Comparison of ENCODE assay signal across 12 cellular contexts in genomic region chr2:69714024-69714423, GRCh38. TPM values are rescaled to one million over a fixed set of nuclear protein-coding genes. Genes with fewer than 3 reads are reported as not detected.
DNase-seq lines count a peak whose midpoint lies in the region; ATAC-seq, FAIRE-seq and TF ChIP-seq lines count a peak whose summit lies in the region.
"Had no signal": no experiment of that assay in that cellular context is flagged by ENCODE, and none has a peak within 500 bp of the region (broad histone marks: within the 10 kb centered on the region; RNA-seq: fewer than 3 reads in every experiment).

No MANE protein-coding gene starts in this region.

- no peak overlapping the region for H3K9ac ChIP-seq in HepG2 (ENCODE audit: insufficient read depth, low read depth, low read length)
- no peak overlapping the region for H3K9ac ChIP-seq in H9 (ENCODE audit: extremely low read depth, insufficient read length, low read length)

- H3K9me3 ChIP-seq in HepG2 (ENCODE audit: low read length) (no peaks in the 10 kb centered on the region), right lobe of liver (no peaks in the 10 kb centered on the region), H9 (ENCODE audit: control insufficient read depth, low read depth, low read length) (no peaks in the 10 kb centered on the region), Panc1 (ENCODE audit: control insufficient read depth, insufficient read depth, low read depth, low read length) (no peaks in the 10 kb centered on the region)
- H3K9me3 ChIP-seq: HAP-1 had no signal

- H2BK5ac ChIP-seq in H9 (ENCODE audit: insufficient read length, low read length), result no peak overlapping the region

- 90% methylated on average over 6 of the region's 6 CpGs for WGBS in HepG2 (ENCODE audit: low lambda C conversion rate)
- WGBS in right lobe of liver (ENCODE audit: insufficient coverage, low coverage, low lambda C conversion rate, missing lambda C conversion rate), result 86% methylated on average over 6 of the region's 6 CpGs
- no CpG with 5 or more reads among the region's 6 CpGs for WGBS in H9 (ENCODE audit: extremely low coverage, insufficient read length, low lambda C conversion rate)

- H4K91ac ChIP-seq in H9 (ENCODE audit: insufficient read length, low read depth, low read length), result no peak overlapping the region

- POLR2A ChIA-PET in HepG2 (lab: Yijun Ruan, JAX), result no interaction called here
- POLR2A ChIA-PET in Panc1 (lab: Charles Lee), result no interaction called here

- H3K27me3 ChIP-seq in HepG2 (ENCODE audit: control insufficient read depth in 1 of 2, insufficient read depth in 2 of 2, low read length in 2 of 2), result peaks cover 0 to 27% of the 10 kb centered on the region in 2 experiments; a peak in 3 of 5 replicates
- H3K27me3 ChIP-seq in right lobe of liver, result no peaks in the 10 kb centered on the region
- no peaks in the 10 kb centered on the region for H3K27me3 ChIP-seq in H9 (ENCODE audit: insufficient read depth, low read length)
- no peaks in the 10 kb centered on the region for H3K27me3 ChIP-seq in Panc1 (ENCODE audit: control insufficient read depth, insufficient read depth, low read length)

- no peak overlapping the region for H3K4me3 ChIP-seq in HepG2 (replicated peaks in 1 of 3; ENCODE audit: insufficient read depth in 1 of 3, low read depth in 2 of 3, low read length in 3 of 3)
- H3K4me3 ChIP-seq in right lobe of liver, result no peak overlapping the region
- no peak overlapping the region for H3K4me3 ChIP-seq in Panc1 (ENCODE audit: low read depth in 2 of 2, low read length in 2 of 2)
- H3K4me3 ChIP-seq: GM12878, HAP-1, K562 had no signal

- H3K4me3 Mint-ChIP-seq in H9, result no peak overlapping the region; a peak in 1 of 5 replicates

- ATAC-seq in HepG2, result no peak
- no peak for ATAC-seq in right lobe of liver
- no peak for ATAC-seq in Panc1
- no peak for ATAC-seq in GM19328 (IDR thresholded peaks at IDR 0.05; ENCODE audit: unreplicated experiment)

- no peak overlapping the region for H2AK5ac ChIP-seq in H9 (ENCODE audit: insufficient read length, low read length)

- no peak overlapping the region; a peak in 2 of 7 replicates for H3K27ac Mint-ChIP-seq in H9

- no peak overlapping the region for H2BK15ac ChIP-seq in H9 (ENCODE audit: low read depth, low read length)

- peaks cover 4 to 5% of the 10 kb centered on the region in 2 experiments; a peak in 4 of 5 replicates for H3K9me3 Mint-ChIP-seq in H9
- H3K9me3 Mint-ChIP-seq: CD14-positive monocyte had no signal

- CTCF ChIA-PET in HepG2 (lab: Yijun Ruan, JAX; ENCODE audit: low intra/inter-chr PET ratio, low total read pairs) (interaction anchor here (1.2 to 2.7 kb wide), 2 partner anchors 154 to 157 kb away, joined by 3 to 52 read pairs; no protein-coding TSS in a partner anchor), Panc1 (lab: Charles Lee) (interaction anchor here (0.6 kb wide), 1 partner anchor 10 kb away, joined by 5 read pairs; no protein-coding TSS in a partner anchor)

- H3K56ac ChIP-seq in H9 (ENCODE audit: insufficient read length, low read depth, low read length), result no peak overlapping the region

- DNase-seq in HepG2 (ENCODE audit: low spot score) (no peak), right lobe of liver (no peak), H9 (no peak), Panc1 (ENCODE audit: low read depth, low spot score) (no peak), cerebellar cortex (ENCODE audit: low spot score) (no peak), T-helper 1 cell (no peak)

- no peaks in the 10 kb centered on the region for H3K23me2 ChIP-seq in H9 (ENCODE audit: insufficient read length, low read depth, low read length, poor library complexity, severe bottlenecking)

- H2AFZ ChIP-seq in HepG2 (ENCODE audit: low read length), result no peak overlapping the region
- H2AFZ ChIP-seq in H9 (ENCODE audit: low read length), result no peak overlapping the region

- no peak for TF ChIP-seq RAD21 in HepG2 (CRISPR knock-in tag; IDR thresholded peaks at IDR 0.05)

- H3K36me3 ChIP-seq in HepG2 (replicated peaks in 1 of 2; ENCODE audit: control insufficient read depth in 1 of 2, insufficient read depth in 2 of 2, low read length in 2 of 2) (no peaks in the 10 kb centered on the region), right lobe of liver (no peaks in the 10 kb centered on the region), Panc1 (ENCODE audit: control insufficient read depth, insufficient read depth, low read length) (no peaks in the 10 kb centered on the region)
- H3K36me3 ChIP-seq: HAP-1 had no signal

- no peak overlapping the region for H2BK12ac ChIP-seq in H9 (ENCODE audit: insufficient read length, low read depth, low read length)

- H3K27ac ChIP-seq in HepG2 (ENCODE audit: extremely low read length, insufficient read depth, low read length), result no peak overlapping the region
- H3K27ac ChIP-seq in right lobe of liver, result no peak overlapping the region
- H3K27ac ChIP-seq in H9 (ENCODE audit: insufficient read length, low read depth, low read length), result no peak overlapping the region
- H3K27ac ChIP-seq in Panc1 (ENCODE audit: low read length), result peak overlapping the region; percentile 35

- no peak overlapping the region for H4K8ac ChIP-seq in H9 (replicated peaks; ENCODE audit: insufficient read length, low read depth, low read length)

- H3T11ph ChIP-seq in H9 (ENCODE audit: low read length), result no peak overlapping the region

- TF ChIP-seq EP300 in HepG2 (IDR thresholded peaks at IDR 0.05; ENCODE audit: low read depth in 2 of 2, low read length in 2 of 2) (no peak), HepG2 (CRISPR knock-in tag; IDR thresholded peaks at IDR 0.05; ENCODE audit: borderline replicate concordance) (no peak)

- TF ChIP-seq CTCF in HepG2 (CRISPR knock-in tag; IDR thresholded peaks at IDR 0.05), result no peak
- no peak for TF ChIP-seq CTCF in right lobe of liver (IDR thresholded peaks at IDR 0.05)
- TF ChIP-seq CTCF in H9 (conservative IDR thresholded peaks at IDR 0.05), result no peak
- no peak for TF ChIP-seq CTCF in Panc1 (IDR thresholded peaks at IDR 0.05)

- H3K4ac ChIP-seq in H9 (ENCODE audit: low read depth, low read length), result no peak overlapping the region

- H4K20me1 ChIP-seq in HepG2 (ENCODE audit: insufficient read depth, low read length), result no peaks in the 10 kb centered on the region
- peaks cover 2% of the 10 kb centered on the region for H4K20me1 ChIP-seq in H9 (ENCODE audit: control insufficient read depth, insufficient read depth, insufficient read length)

- H2BK20ac ChIP-seq in H9 (ENCODE audit: low read depth, low read length, poor library complexity, severe bottlenecking), result no peak overlapping the region

- H3K14ac ChIP-seq in H9 (ENCODE audit: insufficient read depth, low read length), result no peak overlapping the region

- H3K79me1 ChIP-seq in H9 (ENCODE audit: insufficient read depth, low read depth, low read length, poor library complexity, severe bottlenecking), result no peaks in the 10 kb centered on the region

- in situ Hi-C loops in HepG2 (cut with HindIII; ENCODE audit: extremely low pct_ligation_motif_present, low pct_unique_long_range_greater_than_20kb) (loop anchor here (5.0 kb wide), 1 partner anchor 152 kb away; no protein-coding TSS in a partner anchor), Panc1 (cut with HindIII; ENCODE audit: low pct_unique_long_range_greater_than_20kb, low sequenced_read_pairs) (no loop called here)

- intact Hi-C loops in HepG2 (cut with micrococcal nuclease; ENCODE audit: unreplicated experiment), result loop anchor here (1.0 to 10.0 kb wide), 4 partner anchors 72 to 689 kb away; partner anchors contain the start of gene AAK1
- intact Hi-C loops in right lobe of liver (cut with DNase I), result loop anchor here (10.0 kb wide), 1 partner anchor 149 kb away; no protein-coding TSS in a partner anchor
- intact Hi-C loops in Panc1 (cut with micrococcal nuclease; ENCODE audit: unreplicated experiment), result loop anchor here (10.0 kb wide), 1 partner anchor 69 kb away; the partner anchor contains the start of gene AAK1

- H3K27me3 Mint-ChIP-seq in H9 (ENCODE audit: low read depth), result peaks cover 20% of the 10 kb centered on the region
- H3K27me3 Mint-ChIP-seq: CD4-positive, alpha-beta memory T cell had no signal

- H3K79me2 ChIP-seq in HepG2 (ENCODE audit: insufficient read depth, low read length), result no peaks in the 10 kb centered on the region
- no peaks in the 10 kb centered on the region for H3K79me2 ChIP-seq in H9 (ENCODE audit: insufficient read depth, low read length)

- H3K36me3 Mint-ChIP-seq in H9 (ENCODE audit: insufficient read depth in 1 of 3, low read depth in 3 of 3), result peaks cover 0 to 5% (median 3%) of the 10 kb centered on the region in 3 experiments; a peak in 5 of 7 replicates
- H3K36me3 Mint-ChIP-seq: CD14-positive monocyte; CD4-positive, alpha-beta memory T cell had no signal

- no peak overlapping the region for H4K5ac ChIP-seq in H9 (ENCODE audit: insufficient read length, low read depth, low read length)

- no peak overlapping the region for H3K23ac ChIP-seq in H9 (ENCODE audit: insufficient read length, low read depth, low read length)

- H3K4me2 ChIP-seq in HepG2 (ENCODE audit: low read depth, low read length) (peak overlapping the region; percentile 64; the same call in 1 of the 2 replicates), H9 (ENCODE audit: insufficient read depth, insufficient read length, low read length) (peak overlapping the region; percentile 11)

- H2BK120ac ChIP-seq in H9 (ENCODE audit: low read depth, low read length, poor library complexity, severe bottlenecking), result no peak overlapping the region

- TF ChIP-seq POLR2A in HepG2 (IDR thresholded peaks at IDR 0.05; ENCODE audit: insufficient read depth in 1 of 2, low read depth in 2 of 2, low read length in 2 of 2), result no peak
- TF ChIP-seq POLR2A in right lobe of liver (IDR thresholded peaks at IDR 0.05), result no peak

- peaks cover 57 to 61% of the 10 kb centered on the region in 2 experiments for H3K4me1 Mint-ChIP-seq in H9

- BruUV-seq in HepG2 (replicated peaks; lab: Mats Ljungman, UMichigan) (no TSS peak), Panc1 (replicated peaks; lab: Mats Ljungman, UMichigan) (no TSS peak)

- no peak for FAIRE-seq in HepG2 (lab: Jason Lieb, UNC)

- H3K4me1 ChIP-seq in HepG2 (ENCODE audit: insufficient read depth, low read length), result peaks cover 20% of the 10 kb centered on the region
- H3K4me1 ChIP-seq in right lobe of liver, result no peaks in the 10 kb centered on the region
- peaks cover 27% of the 10 kb centered on the region for H3K4me1 ChIP-seq in H9 (ENCODE audit: insufficient read depth, low read length)
- peaks cover 29% of the 10 kb centered on the region for H3K4me1 ChIP-seq in Panc1 (ENCODE audit: control insufficient read depth, insufficient read depth, low read length)
- H3K4me1 ChIP-seq: HAP-1 had no signal

- H3K18ac ChIP-seq in H9 (ENCODE audit: insufficient read length, low read depth, low read length), result no peak overlapping the region

RNA-seq across cellular contexts. Expression of gene ANXA4, which starts 27.9 kb away (rescaled TPM):
- total RNA-seq in HepG2 (2016; rRNA removed; fragmentation: Illumina TruSeq; extraction: Trizol) (155 and 237 TPM in 2 replicates), right lobe of liver (100 to 1,000 TPM in 3 of 6 experiments, 10 to 100 TPM in 3; 53.5 to 173 (median 92.1) TPM), H9 (2021) (14.3 and 14.4 TPM in 2 replicates), Panc1 (2021; ENCODE audit: unreplicated experiment) (183 TPM)
- 17.9 and 22.8 TPM in 2 replicates for total RNA-seq in HepG2 (2016; cell fraction: cytosol; rRNA removed; fragmentation: Illumina TruSeq; extraction: Trizol; ENCODE audit: low read depth)
- total RNA-seq in HepG2 (2016; cell fraction: insoluble cytoplasmic fraction; rRNA removed; fragmentation: Illumina TruSeq; extraction: Trizol), result 161 and 233 TPM in 2 replicates
- total RNA-seq in HepG2 (2016; cell fraction: membrane; rRNA removed; fragmentation: Illumina TruSeq; extraction: Trizol), result 40.1 and 41.9 TPM in 2 replicates
- total RNA-seq in HepG2 (2016; cell fraction: nucleus; rRNA removed; fragmentation: Illumina TruSeq; extraction: Trizol), result 65.6 and 74.7 TPM in 2 replicates
- polyA plus RNA-seq in HepG2 (2011; rRNA removed), result 147 and 168 TPM in 2 replicates
- polyA plus RNA-seq in HepG2 (2011; cell fraction: cytosol; rRNA removed), result 87.5 and 190 TPM in 2 replicates
- polyA plus RNA-seq in HepG2 (2011; cell fraction: nucleus; rRNA removed), result 143 and 171 TPM in 2 replicates
- 61.9 and 99.0 TPM in 2 replicates for polyA plus RNA-seq in HepG2 (2012)
- 31.6 and 32.5 TPM in 2 replicates for polyA plus RNA-seq in HepG2 (2016; cell fraction: cytosol; fragmentation: Illumina TruSeq; extraction: Trizol; ENCODE audit: low read depth)
- polyA plus RNA-seq in HepG2 (2016; cell fraction: insoluble cytoplasmic fraction; fragmentation: Illumina TruSeq; extraction: Trizol; ENCODE audit: low read depth), result 346 and 367 TPM in 2 replicates
- polyA plus RNA-seq in HepG2 (2016; cell fraction: membrane; fragmentation: Illumina TruSeq; extraction: Trizol; ENCODE audit: low read depth), result 39.4 and 42.7 TPM in 2 replicates
- polyA plus RNA-seq in HepG2 (2016; cell fraction: nucleus; fragmentation: Illumina TruSeq; extraction: Trizol; ENCODE audit: insufficient read depth, low read depth), result 146 and 162 TPM in 2 replicates
- 48.3 and 195 TPM in 2 replicates for polyA minus RNA-seq in HepG2 (2011; rRNA and poly(A)+ RNA removed; ENCODE audit: low replicate concordance)
- polyA minus RNA-seq in HepG2 (2011; cell fraction: cytosol; rRNA and poly(A)+ RNA removed), result 90.7 and 108 TPM in 2 replicates
- 70.5 and 74.0 TPM in 2 replicates for polyA minus RNA-seq in HepG2 (2011; cell fraction: nucleus; rRNA and poly(A)+ RNA removed)
- 275 TPM for polyA plus RNA-seq in Panc1 (2012; ENCODE audit: insufficient read length)
